ENCODE assay signal across 1 cellular context in genomic region chr7:71733108-71733870, GRCh38.
A peak's percentile ranks its signal among the peaks of the same experiment; 100 is the strongest.
TF ChIP-seq lines count a peak whose summit lies in the region.

No MANE protein-coding gene starts in this region.

TF ChIP-seq in K562, 482 proteins besides CTCF, POLR2A, EP300 and RAD21 (continued from another document):
- no peak for TF ChIP-seq ATF2 (CRISPR knock-in tag; IDR thresholded peaks at IDR 0.05)
- no peak for TF ChIP-seq GTF2F1 (IDR thresholded peaks at IDR 0.05; ENCODE audit: low read depth, low read length)
- no peak for TF ChIP-seq STAT6 (CRISPR knock-in tag; IDR thresholded peaks at IDR 0.05)
- TF ChIP-seq ZNF134 (CRISPR knock-in tag; conservative IDR thresholded peaks at IDR 0.05): 0 out of 2 replicates have a peak, but pooled peaks have one; percentile 56
- peak; percentile 57 for TF ChIP-seq ZNF121 (CRISPR knock-in tag; conservative IDR thresholded peaks at IDR 0.05)
